Comparison of ENCODE assay signal across 8 cellular contexts in the genomic region with DNA sequence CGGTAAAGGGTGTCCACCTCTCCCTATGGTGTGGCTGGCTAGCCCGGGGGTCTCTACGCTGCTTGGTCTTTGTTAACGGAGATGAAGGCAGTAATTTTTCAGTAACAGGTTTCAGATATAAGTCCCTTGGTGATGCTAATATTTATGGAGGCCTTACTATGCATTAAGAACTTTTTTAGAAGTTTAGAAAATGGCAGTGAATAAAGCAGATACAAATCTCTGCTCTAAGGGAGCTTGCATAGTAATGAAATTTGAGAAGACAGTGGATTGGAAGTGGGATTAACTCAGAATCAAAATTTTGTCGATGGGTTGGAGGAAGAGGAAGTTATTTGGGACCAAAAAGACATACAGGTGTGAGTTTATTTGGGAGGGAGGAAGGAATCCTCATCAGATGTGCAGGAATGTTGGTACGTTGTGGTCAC. TPM values are rescaled to one million over a fixed set of nuclear protein-coding genes. Genes with fewer than 3 reads are reported as not detected.
A peak's percentile ranks its signal among the peaks of the same experiment; 100 is the strongest.
DNase-seq lines count a peak whose midpoint lies in the region; ATAC-seq and TF ChIP-seq lines count a peak whose summit lies in the region.

No MANE protein-coding gene starts in this region.

- ATAC-seq in CD4-positive, alpha-beta T cell (ENCODE audit: poor library complexity) = no peak
- ATAC-seq in GM19035 (IDR thresholded peaks at IDR 0.05; ENCODE audit: unreplicated experiment) (no peak), omental fat pad (ENCODE audit: low FRiP score) (no peak)

- H3K27ac ChIP-seq in CD4-positive, alpha-beta T cell (ENCODE audit: low read depth, low read length) = peak overlapping the region; percentile 89
- H3K27ac ChIP-seq in KOPT-K1 (ENCODE audit: low read depth, low read length, poor library complexity, severe bottlenecking) = peak overlapping the region; percentile 72

- H3K36me3 ChIP-seq in KOPT-K1 (ENCODE audit: insufficient read depth, low read length) = peaks cover 45% of the 10 kb centered on the region

- CTCF ChIA-PET in CD4-positive, alpha-beta T cell (lab: Charles Lee) = interaction anchor here (1.2 to 2.3 kb wide), 10 partner anchors 10 to 724 kb away, joined by 4 to 38 read pairs (median 8); partner anchors contain the start of genes DENND11, MRPS33 and WEE2

- H3K4me3 Mint-ChIP-seq in CD4-positive, alpha-beta T cell = peak overlapping the region; percentile 97
- H3K4me3 Mint-ChIP-seq in dendritic cell treated with granulocyte-macrophage colony-stimulating factor and Interleukin-4, amounts not matched to agents 40 ng/mL and 50 ng/mL, for 4 days = peak overlapping the region; percentile 98
- H3K4me3 Mint-ChIP-seq in neural crest cell = peak overlapping the region; percentile 97

- DNase-seq in CD4-positive, alpha-beta T cell = no peak
- DNase-seq in neural crest cell (ENCODE audit: low read depth, low spot score) = no peak
- no peak for DNase-seq in HPDE6-E6E7 (ENCODE audit: extremely low spot score)
- no peak for DNase-seq in omental fat pad (ENCODE audit: low spot score)
- no peak for DNase-seq in cerebellum (ENCODE audit: low spot score)

- no peaks in the 10 kb centered on the region for H3K9me3 ChIP-seq in CD4-positive, alpha-beta T cell (ENCODE audit: control insufficient read depth, low read length)
- H3K9me3 ChIP-seq in KOPT-K1 (ENCODE audit: insufficient read depth, low read length, poor library complexity, severe bottlenecking) = no peaks in the 10 kb centered on the region

- POLR2A ChIA-PET in CD4-positive, alpha-beta T cell (lab: Charles Lee) = interaction anchor here (0.6 to 3.2 kb wide), 16 partner anchors 10 to 1675 kb away, joined by 3 to 103 read pairs (median 7); partner anchors contain the start of genes AGK, DENND11, MRPS33 and PARP12

- H3K36me3 Mint-ChIP-seq in CD4-positive, alpha-beta T cell (ENCODE audit: low read depth) = peaks cover 54% of the 10 kb centered on the region
- peaks cover 47% of the 10 kb centered on the region for H3K36me3 Mint-ChIP-seq in dendritic cell treated with granulocyte-macrophage colony-stimulating factor and Interleukin-4, amounts not matched to agents 40 ng/mL and 50 ng/mL, for 4 days (ENCODE audit: low read depth)
- peaks cover 3% of the 10 kb centered on the region for H3K36me3 Mint-ChIP-seq in neural crest cell (ENCODE audit: low read depth)

- H3K27ac Mint-ChIP-seq in CD4-positive, alpha-beta T cell = peak overlapping the region; percentile 93
- peak overlapping the region; percentile 97 for H3K27ac Mint-ChIP-seq in dendritic cell treated with granulocyte-macrophage colony-stimulating factor and Interleukin-4, amounts not matched to agents 40 ng/mL and 50 ng/mL, for 4 days
- H3K27ac Mint-ChIP-seq in neural crest cell (ENCODE audit: unreplicated experiment) = peak overlapping the region; percentile 95

- peaks cover 52% of the 10 kb centered on the region for H3K4me1 Mint-ChIP-seq in CD4-positive, alpha-beta T cell (ENCODE audit: low read depth)
- peaks cover 29% of the 10 kb centered on the region for H3K4me1 Mint-ChIP-seq in dendritic cell treated with granulocyte-macrophage colony-stimulating factor and Interleukin-4, amounts not matched to agents 40 ng/mL and 50 ng/mL, for 4 days (ENCODE audit: low read depth)
- H3K4me1 Mint-ChIP-seq in neural crest cell = peaks cover 29% of the 10 kb centered on the region

- intact Hi-C loops in CD4-positive, alpha-beta T cell (cut with DNase I, micrococcal nuclease) = loop anchor here (1.0 to 10.0 kb wide), 7 partner anchors 37 to 1044 kb away; partner anchors contain the start of genes AGK (in 2 of the 2), MRPS33 (in 2 of the 2) and NDUFB2 (in 1 of the 2)
- intact Hi-C loops in dendritic cell treated with granulocyte-macrophage colony-stimulating factor and Interleukin-4, amounts not matched to agents 40 ng/mL and 50 ng/mL, for 4 days (cut with micrococcal nuclease) = loop anchor here (1.0 to 10.0 kb wide), 3 partner anchors 36 to 184 kb away; partner anchors contain the start of genes AGK and DENND11

- TF ChIP-seq CTCF in CD4-positive, alpha-beta T cell (IDR thresholded peaks at IDR 0.05) = no peak
- TF ChIP-seq CTCF in neural crest cell (conservative IDR thresholded peaks at IDR 0.05) = no peak
- TF ChIP-seq CTCF in omental fat pad (IDR thresholded peaks at IDR 0.05) = no peak

- H3K27me3 ChIP-seq in CD4-positive, alpha-beta T cell (ENCODE audit: control insufficient read depth, insufficient read depth, low read length) = no peaks in the 10 kb centered on the region

- no peaks in the 10 kb centered on the region for H3K9me3 Mint-ChIP-seq in CD4-positive, alpha-beta T cell
- no peaks in the 10 kb centered on the region for H3K9me3 Mint-ChIP-seq in dendritic cell treated with granulocyte-macrophage colony-stimulating factor and Interleukin-4, amounts not matched to agents 40 ng/mL and 50 ng/mL, for 4 days
- no peaks in the 10 kb centered on the region for H3K9me3 Mint-ChIP-seq in neural crest cell

- H3K27me3 Mint-ChIP-seq in CD4-positive, alpha-beta T cell = no peaks in the 10 kb centered on the region
- H3K27me3 Mint-ChIP-seq in dendritic cell treated with granulocyte-macrophage colony-stimulating factor and Interleukin-4, amounts not matched to agents 40 ng/mL and 50 ng/mL, for 4 days = no peaks in the 10 kb centered on the region
- H3K27me3 Mint-ChIP-seq in neural crest cell (ENCODE audit: low read depth) = peaks cover 4% of the 10 kb centered on the region

RNA-seq across cellular contexts. Expression of gene SSBP1, which starts 0.4 kb away (rescaled TPM):
- 100 to 1,000 TPM; 108 to 116 TPM for total RNA-seq in CD4-positive, alpha-beta T cell
- total RNA-seq in neural crest cell (159 and 163 TPM in 2 replicates), omental fat pad (100 to 1,000 TPM in 2 of 4 donors, 10 to 100 TPM in 2; 76.8 to 106 (median 92.0) TPM), cerebellum (88.9 TPM)

RNA-seq across cellular contexts. Expression of gene TAS2R3, which starts 25.3 kb away (rescaled TPM):
- under 1 TPM; 0.25 to 0.31 TPM for total RNA-seq in CD4-positive, alpha-beta T cell
- total RNA-seq in neural crest cell (1.8 and 2.2 TPM in 2 replicates), omental fat pad (1 to 10 TPM in 2 of 4 donors, under 1 TPM in 2; 0.63 to 5.4 (median 1.8) TPM), cerebellum (17.0 TPM)

RNA-seq across cellular contexts. Expression of gene WEE2, which starts 30.4 kb away (rescaled TPM):
- under 1 TPM; 0.08 to 0.14 TPM for total RNA-seq in CD4-positive, alpha-beta T cell
- not detected in 2 replicates for total RNA-seq in neural crest cell
- under 1 TPM in 1 of 4 donors, not detected in 3; 0.79 TPM for total RNA-seq in omental fat pad
- total RNA-seq in cerebellum = 0.45 TPM

RNA-seq across cellular contexts. Expression of gene DENND11, which starts 36.6 kb away (rescaled TPM):
- total RNA-seq in CD4-positive, alpha-beta T cell = 10 to 100 TPM; 39.2 to 41.1 TPM
- total RNA-seq in neural crest cell (30.7 and 33.7 TPM in 2 replicates), omental fat pad (10 to 100 TPM; 12.4 to 28.4 (median 19.6) TPM), cerebellum (48.6 TPM)

RNA-seq across cellular contexts. Expression of gene TAS2R4, which starts 37.9 kb away (rescaled TPM):
- total RNA-seq in CD4-positive, alpha-beta T cell = under 1 TPM; 0.16 to 0.17 TPM
- total RNA-seq in neural crest cell (1.1 and 1.6 TPM in 2 replicates), omental fat pad (1 to 10 TPM in 2 of 4 donors, under 1 TPM in 2; 0.84 to 3.6 (median 1.6) TPM), cerebellum (13.2 TPM)
